In genomic region chr3:57331078-57331477, GRCh38 we compare ENCODE assay signal across 1 cellular context.
TF ChIP-seq lines count a peak whose summit lies in the region.

No MANE protein-coding gene starts in this region.

TF ChIP-seq in GM23338, 12 proteins besides CTCF, POLR2A, EP300 and RAD21 (continued from another document):
- TF ChIP-seq ZNF462 (CRISPR knock-in tag; IDR thresholded peaks at IDR 0.05) (no peak), STAT1 (IDR thresholded peaks at IDR 0.05; ENCODE audit: unreplicated experiment) (no peak), ETS1 (IDR thresholded peaks at IDR 0.05) (no peak), NANOG (IDR thresholded peaks at IDR 0.05; ENCODE audit: borderline replicate concordance) (no peak), CREB1 (CRISPR knock-in tag; IDR thresholded peaks at IDR 0.05; ENCODE audit: low read depth) (no peak), EZH2phosphoT487 (IDR thresholded peaks at IDR 0.05; ENCODE audit: unreplicated experiment) (no peak), POLR2AphosphoS5 (IDR thresholded peaks at IDR 0.05; ENCODE audit: low read depth) (no peak), ZNF114 (CRISPR knock-in tag; IDR thresholded peaks at IDR 0.05) (no peak), JUNB (IDR thresholded peaks at IDR 0.05; ENCODE audit: unreplicated experiment) (no peak), REST (IDR thresholded peaks at IDR 0.05; ENCODE audit: unreplicated experiment) (no peak), ZNF331 (CRISPR knock-in tag; IDR thresholded peaks at IDR 0.05; ENCODE audit: low read depth) (no peak)
